1 cellular context compared by ENCODE assay signal in the genomic region with DNA sequence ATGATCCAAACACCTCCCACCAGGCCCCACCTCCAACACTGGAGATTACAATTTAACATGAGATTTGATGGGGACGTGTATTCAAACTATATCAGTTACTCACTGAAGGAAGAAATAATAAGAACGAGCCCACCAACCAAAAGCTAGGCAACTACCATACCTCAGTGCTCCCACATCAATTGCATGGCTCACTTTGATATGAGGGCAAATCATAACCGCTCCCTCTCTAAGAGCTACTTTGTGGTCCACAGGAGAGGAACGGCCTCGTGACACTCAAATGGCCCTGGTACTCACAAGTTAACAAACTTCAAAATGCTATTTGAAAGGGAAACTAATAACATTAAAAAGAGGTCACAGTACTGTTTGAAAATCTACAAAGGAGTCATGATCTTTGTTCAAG.
TF ChIP-seq lines count a peak whose summit lies in the region.

No MANE protein-coding gene starts in this region.

TF ChIP-seq in HepG2, 621 proteins besides CTCF, POLR2A, EP300 and RAD21 (continued from another document):
- TF ChIP-seq, protein P1, sequence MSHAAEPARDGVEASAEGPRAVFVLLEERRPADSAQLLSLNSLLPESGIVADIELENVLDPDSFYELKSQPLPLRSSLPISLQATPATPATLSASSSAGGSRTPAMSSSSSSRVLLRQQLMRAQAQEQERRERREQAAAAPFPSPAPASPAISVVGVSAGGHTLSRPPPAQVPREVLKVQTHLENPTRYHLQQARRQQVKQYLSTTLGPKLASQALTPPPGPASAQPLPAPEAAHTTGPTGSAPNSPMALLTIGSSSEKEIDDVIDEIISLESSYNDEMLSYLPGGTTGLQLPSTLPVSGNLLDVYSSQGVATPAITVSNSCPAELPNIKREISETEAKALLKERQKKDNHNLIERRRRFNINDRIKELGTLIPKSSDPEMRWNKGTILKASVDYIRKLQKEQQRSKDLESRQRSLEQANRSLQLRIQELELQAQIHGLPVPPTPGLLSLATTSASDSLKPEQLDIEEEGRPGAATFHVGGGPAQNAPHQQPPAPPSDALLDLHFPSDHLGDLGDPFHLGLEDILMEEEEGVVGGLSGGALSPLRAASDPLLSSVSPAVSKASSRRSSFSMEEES (CRISPR knock-in tag; IDR thresholded peaks at IDR 0.05) = 0 out of 2 replicates have a peak, but pooled peaks have one; percentile 11
- TF ChIP-seq ZNF333 (CRISPR knock-in tag; IDR thresholded peaks at IDR 0.05; ENCODE audit: borderline replicate concordance) (no peak), ZNF331 (CRISPR knock-in tag; IDR thresholded peaks at IDR 0.05) (no peak), GATA4 (IDR thresholded peaks at IDR 0.05; ENCODE audit: borderline replicate concordance, low read depth) (peak; percentile 5; the same call in 1 of the 2 replicates), KDM4B (CRISPR knock-in tag; IDR thresholded peaks at IDR 0.05) (no peak), ZBTB1 (CRISPR knock-in tag; IDR thresholded peaks at IDR 0.05; ENCODE audit: borderline replicate concordance) (no peak), BCL6 (CRISPR knock-in tag; IDR thresholded peaks at IDR 0.05) (no peak), NFE2L2 (IDR thresholded peaks at IDR 0.05; ENCODE audit: low read length) (no peak), ZNF136 (CRISPR knock-in tag; IDR thresholded peaks at IDR 0.05; ENCODE audit: low read depth) (no peak), ZNF790 (CRISPR knock-in tag; IDR thresholded peaks at IDR 0.05; ENCODE audit: borderline replicate concordance) (no peak)
- TF ChIP-seq, protein P2, sequence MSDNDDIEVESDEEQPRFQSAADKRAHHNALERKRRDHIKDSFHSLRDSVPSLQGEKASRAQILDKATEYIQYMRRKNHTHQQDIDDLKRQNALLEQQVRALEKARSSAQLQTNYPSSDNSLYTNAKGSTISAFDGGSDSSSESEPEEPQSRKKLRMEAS (IDR thresholded peaks at IDR 0.05) = 0 out of 2 replicates have a peak, but pooled peaks have one; percentile 10
